ENCODE assay signal across 6 cellular contexts in the genomic region with DNA sequence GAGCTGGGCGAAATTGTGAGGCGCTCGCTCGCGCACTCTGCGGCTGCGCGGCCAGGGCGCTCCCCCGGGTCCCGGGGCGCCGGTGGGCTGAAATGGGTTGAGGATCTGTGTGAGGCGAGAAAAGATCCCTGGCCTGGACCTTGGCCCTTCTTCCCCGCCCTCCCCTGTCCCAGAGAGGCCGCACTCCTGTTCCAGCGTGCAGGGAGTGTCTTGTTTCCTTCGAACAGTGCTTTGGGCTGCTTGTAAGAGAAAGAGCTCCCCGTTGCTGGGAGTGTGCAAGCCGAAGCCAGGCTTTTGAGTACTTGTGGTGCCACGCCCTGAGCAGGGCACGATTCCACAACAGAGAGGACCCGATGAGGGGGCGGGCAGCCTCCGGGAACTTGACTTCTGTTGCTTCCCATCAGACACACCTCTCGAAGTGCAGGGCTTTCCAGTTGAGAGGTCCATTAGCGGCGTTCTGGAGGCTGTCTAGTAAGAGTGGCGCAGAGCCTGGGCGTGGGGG.
A peak's percentile ranks its signal among the peaks of the same experiment; 100 is the strongest.
DNase-seq lines count a peak whose midpoint lies in the region; ATAC-seq lines count a peak whose summit lies in the region.

No MANE protein-coding gene starts in this region.

- peaks cover 16% of the 10 kb centered on the region for H3K36me3 ChIP-seq in muscle layer of colon (ENCODE audit: insufficient read depth, low read length)

- peak overlapping the region; percentile 49 for H3K9ac ChIP-seq in muscle layer of colon (ENCODE audit: low read length)

- H3K36me3 Mint-ChIP-seq in T-helper 2 cell treated with Interferon-gamma antibody and Interleukin-4, amounts not matched to agents 5 μg/mL and 100 μg/mL, for 36 hours (ENCODE audit: low read depth), result no peaks in the 10 kb centered on the region
- peaks cover 4% of the 10 kb centered on the region for H3K36me3 Mint-ChIP-seq in activated naive CD8-positive, alpha-beta T cell treated with anti-CD3 and anti-CD28 coated beads, Interleukin-2, amount 50 U/mL, for 24 hours (ENCODE audit: low read depth)

- H3K27ac Mint-ChIP-seq in T-helper 2 cell treated with Interferon-gamma antibody and Interleukin-4, amounts not matched to agents 5 μg/mL and 100 μg/mL, for 36 hours, result peak overlapping the region; percentile 63
- peak overlapping the region; percentile 54 for H3K27ac Mint-ChIP-seq in activated naive CD8-positive, alpha-beta T cell treated with anti-CD3 and anti-CD28 coated beads, Interleukin-2, amount 50 U/mL, for 24 hours

- DNase-seq in T-helper 2 cell treated with Interferon-gamma antibody and Interleukin-4, amounts not matched to agents 5 μg/mL and 100 μg/mL, for 36 hours (ENCODE audit: low spot score), result no peak
- DNase-seq in T-helper 2 cell (no peak), NCI-H774 (lab: John Stamatoyannopoulos, UW) (no peak)
- DNase-seq in activated naive CD8-positive, alpha-beta T cell treated with anti-CD3 and anti-CD28 coated beads, Interleukin-2, amount 50 U/mL, for 24 hours, result no peak

- H3K9me3 Mint-ChIP-seq in T-helper 2 cell treated with Interferon-gamma antibody and Interleukin-4, amounts not matched to agents 5 μg/mL and 100 μg/mL, for 36 hours, result no peaks in the 10 kb centered on the region
- H3K9me3 Mint-ChIP-seq in activated naive CD8-positive, alpha-beta T cell treated with anti-CD3 and anti-CD28 coated beads, Interleukin-2, amount 50 U/mL, for 24 hours, result no peaks in the 10 kb centered on the region

- peak overlapping the region; percentile 83 to 98 for H3K4me3 ChIP-seq in muscle layer of colon (ENCODE audit: low read depth in 1 of 2, low read length in 2 of 2)

- H3K4me1 ChIP-seq in muscle layer of colon (ENCODE audit: insufficient read depth, low read length), result peaks cover 14% of the 10 kb centered on the region

- H3K27ac ChIP-seq in muscle layer of colon (ENCODE audit: low read depth, low read length), result peak overlapping the region; percentile 88

- no peaks in the 10 kb centered on the region for H3K9me3 ChIP-seq in muscle layer of colon (ENCODE audit: low read length)

- peaks cover 8% of the 10 kb centered on the region for H3K4me1 Mint-ChIP-seq in T-helper 2 cell treated with Interferon-gamma antibody and Interleukin-4, amounts not matched to agents 5 μg/mL and 100 μg/mL, for 36 hours (ENCODE audit: low read depth)
- H3K4me1 Mint-ChIP-seq in activated naive CD8-positive, alpha-beta T cell treated with anti-CD3 and anti-CD28 coated beads, Interleukin-2, amount 50 U/mL, for 24 hours, result peaks cover 28% of the 10 kb centered on the region

- no peaks in the 10 kb centered on the region for H3K27me3 ChIP-seq in muscle layer of colon (ENCODE audit: control insufficient read depth in 1 of 2, insufficient read depth in 2 of 2, low read length in 2 of 2)

- ATAC-seq in activated naive CD8-positive, alpha-beta T cell treated with anti-CD3 and anti-CD28 coated beads, Interleukin-2, amount 50 U/mL, for 24 hours, result no peak
- ATAC-seq in HG02798 (IDR thresholded peaks at IDR 0.05; ENCODE audit: poor library complexity, unreplicated experiment), result no peak

- H3K4me3 Mint-ChIP-seq in T-helper 2 cell treated with Interferon-gamma antibody and Interleukin-4, amounts not matched to agents 5 μg/mL and 100 μg/mL, for 36 hours, result peak overlapping the region; percentile 91
- peak overlapping the region; percentile 87 for H3K4me3 Mint-ChIP-seq in activated naive CD8-positive, alpha-beta T cell treated with anti-CD3 and anti-CD28 coated beads, Interleukin-2, amount 50 U/mL, for 24 hours

- no peaks in the 10 kb centered on the region for H3K27me3 Mint-ChIP-seq in T-helper 2 cell treated with Interferon-gamma antibody and Interleukin-4, amounts not matched to agents 5 μg/mL and 100 μg/mL, for 36 hours (ENCODE audit: low read depth)
- peaks cover 3% of the 10 kb centered on the region for H3K27me3 Mint-ChIP-seq in activated naive CD8-positive, alpha-beta T cell treated with anti-CD3 and anti-CD28 coated beads, Interleukin-2, amount 50 U/mL, for 24 hours
